20 cellular contexts compared by ENCODE assay signal in genomic region chr22:43707650-43708049, GRCh38.
DNase-seq lines count a peak whose midpoint lies in the region; ATAC-seq and TF ChIP-seq lines count a peak whose summit lies in the region.
"Had no signal": no experiment of that assay in that cellular context is flagged by ENCODE, and none has a peak within 500 bp of the region (broad histone marks: within the 10 kb centered on the region; RNA-seq: fewer than 3 reads in every experiment).

No MANE protein-coding gene starts in this region.

- CTCF ChIA-PET in MCF 10A (lab: Yijun Ruan, JAX) (no interaction called here), Panc1 (lab: Charles Lee) (no interaction called here)

- TF ChIP-seq POLR2A in breast epithelium (IDR thresholded peaks at IDR 0.05) = no peak

- H3K9me3 ChIP-seq in breast epithelium (peaks cover 16 to 21% of the 10 kb centered on the region in 2 donors), Panc1 (ENCODE audit: control insufficient read depth, insufficient read depth, low read depth, low read length) (no peaks in the 10 kb centered on the region)

- peaks cover 16% of the 10 kb centered on the region for H3K9me3 Mint-ChIP-seq in MCF 10A (ENCODE audit: unreplicated experiment)
- peaks cover 4 to 8% of the 10 kb centered on the region in 2 donors for H3K9me3 Mint-ChIP-seq in effector memory CD8-positive, alpha-beta T cell

- TF ChIP-seq CTCF in MCF 10A (IDR thresholded peaks at IDR 0.05; ENCODE audit: unreplicated experiment) (no peak), breast epithelium (IDR thresholded peaks at IDR 0.05) (no peak), Panc1 (IDR thresholded peaks at IDR 0.05) (no peak), epithelial cell of proximal tubule (conservative IDR thresholded peaks at IDR 0.05; ENCODE audit: low read depth, low read length) (no peak)

- no peaks in the 10 kb centered on the region for H3K36me3 Mint-ChIP-seq in MCF 10A (ENCODE audit: insufficient read depth, unreplicated experiment)
- H3K36me3 Mint-ChIP-seq in effector memory CD8-positive, alpha-beta T cell (ENCODE audit: insufficient read depth) = no peaks in the 10 kb centered on the region

- intact Hi-C loops in MCF 10A (cut with micrococcal nuclease) (no loop called here), breast epithelium (cut with DNase I; ENCODE audit: low total_unique reads) (no loop called here), Panc1 (cut with micrococcal nuclease; ENCODE audit: unreplicated experiment) (no loop called here)

- no peak overlapping the region for H3K4me3 Mint-ChIP-seq in MCF 10A (ENCODE audit: unreplicated experiment)
- no peak overlapping the region for H3K4me3 Mint-ChIP-seq in effector memory CD8-positive, alpha-beta T cell
- H3K4me3 Mint-ChIP-seq: activated naive CD4-positive, alpha-beta T cell treated with anti-CD3 and anti-CD28 coated beads, Interleukin-2, amount 50 U/mL, for 24 hours; B cell; CD8-positive, alpha-beta memory T cell; naive thymus-derived CD8-positive, alpha-beta T cell; stimulated activated naive CD8-positive, alpha-beta T cell treated with anti-CD3 and anti-CD28 coated beads, Interleukin-15, Interleukin-2, amounts not matched to agents 100 ng/mL and 50 ng/mL, for 24 hours had no signal

- no peak overlapping the region for H3K27ac Mint-ChIP-seq in MCF 10A (ENCODE audit: low read depth, unreplicated experiment)
- H3K27ac Mint-ChIP-seq in effector memory CD8-positive, alpha-beta T cell = no peak overlapping the region
- H3K27ac Mint-ChIP-seq: activated naive CD4-positive, alpha-beta T cell treated with anti-CD3 and anti-CD28 coated beads, Interleukin-2, amount 50 U/mL, for 24 hours; B cell; CD8-positive, alpha-beta memory T cell; naive thymus-derived CD8-positive, alpha-beta T cell; stimulated activated naive CD8-positive, alpha-beta T cell treated with anti-CD3 and anti-CD28 coated beads, Interleukin-15, Interleukin-2, amounts not matched to agents 100 ng/mL and 50 ng/mL, for 24 hours had no signal

- BruUV-seq in MCF 10A (replicated peaks; lab: Mats Ljungman, UMichigan) (no TSS peak), Panc1 (replicated peaks; lab: Mats Ljungman, UMichigan) (no TSS peak)

- no peak overlapping the region for H3K27ac ChIP-seq in breast epithelium
- no peak overlapping the region for H3K27ac ChIP-seq in Panc1 (ENCODE audit: low read length)

- H3K36me3 ChIP-seq in breast epithelium (no peaks in the 10 kb centered on the region), Panc1 (ENCODE audit: control insufficient read depth, insufficient read depth, low read length) (no peaks in the 10 kb centered on the region)

- POLR2A ChIA-PET in MCF 10A (lab: Yijun Ruan, JAX) (no interaction called here), Panc1 (lab: Charles Lee) (no interaction called here)

- H3K4me3 ChIP-seq in breast epithelium (no peak overlapping the region), Panc1 (ENCODE audit: low read depth in 2 of 2, low read length in 2 of 2) (no peak overlapping the region), epithelial cell of proximal tubule (ENCODE audit: low read depth, low read length) (no peak overlapping the region)

- DNase-seq in MCF 10A (ENCODE audit: unreplicated experiment) (peak; percentile 7), breast epithelium (ENCODE audit: low spot score in 2 of 2) (no peak), Panc1 (ENCODE audit: low read depth, low spot score) (peak; percentile 46), epithelial cell of proximal tubule (ENCODE audit: low read depth) (peak; percentile 6), DMS 273 treated with DMSO at 0.1 percent for 48 hours (lab: John Stamatoyannopoulos, UW) (no peak), NOMO-1 treated with DMSO at 0.1 percent for 48 hours (lab: John Stamatoyannopoulos, UW; ENCODE audit: unreplicated experiment) (no peak)
- no peak for DNase-seq in effector memory CD8-positive, alpha-beta T cell
- DNase-seq: activated CD4-positive, alpha-beta T cell treated with anti-CD3 and anti-CD28 coated beads, Interleukin-2, amount 50 U/mL, for 4 hours; CD8-positive, alpha-beta memory T cell; DMS79; Kasumi-1; naive thymus-derived CD8-positive, alpha-beta T cell; NCI-H2171; NCI-H524; occipital lobe; T-helper 1 cell had no signal

- no peaks in the 10 kb centered on the region for H3K27me3 ChIP-seq in breast epithelium
- no peaks in the 10 kb centered on the region for H3K27me3 ChIP-seq in Panc1 (ENCODE audit: control insufficient read depth, insufficient read depth, low read length)

- H3K4me1 ChIP-seq in breast epithelium (no peaks in the 10 kb centered on the region), Panc1 (ENCODE audit: control insufficient read depth, insufficient read depth, low read length) (no peaks in the 10 kb centered on the region)

- H3K4me1 Mint-ChIP-seq in MCF 10A (ENCODE audit: insufficient read depth, unreplicated experiment) = no peaks in the 10 kb centered on the region
- H3K4me1 Mint-ChIP-seq in effector memory CD8-positive, alpha-beta T cell (ENCODE audit: low read depth in 2 of 2) = no peaks in the 10 kb centered on the region
- H3K4me1 Mint-ChIP-seq: activated naive CD4-positive, alpha-beta T cell treated with anti-CD3 and anti-CD28 coated beads, Interleukin-2, amount 50 U/mL, for 24 hours; B cell; CD8-positive, alpha-beta memory T cell; naive thymus-derived CD8-positive, alpha-beta T cell had no signal

- peaks cover 53% of the 10 kb centered on the region for H3K27me3 Mint-ChIP-seq in MCF 10A (ENCODE audit: insufficient read depth, unreplicated experiment)
- H3K27me3 Mint-ChIP-seq in effector memory CD8-positive, alpha-beta T cell = peaks cover 32 to 42% of the 10 kb centered on the region in 2 donors

- ATAC-seq in Panc1 (peak; percentile 69; the same call in 1 of the 2 replicates), GM21381 (IDR thresholded peaks at IDR 0.05; ENCODE audit: unreplicated experiment) (no peak)
- ATAC-seq in effector memory CD8-positive, alpha-beta T cell (replicated peaks) = no peak
- ATAC-seq: naive thymus-derived CD8-positive, alpha-beta T cell had no signal

- in situ Hi-C loops in Panc1 (cut with HindIII; ENCODE audit: low pct_unique_long_range_greater_than_20kb, low sequenced_read_pairs) = no loop called here

Comparison
In these comparisons a context has a peak if more than half of its experiments do, and no peak if none do; other contexts are left out.
1. DNase-seq: peak in MCF 10A (single experiment), Panc1 (single experiment) and epithelial cell of proximal tubule (single experiment); none in breast epithelium (0 of 2), DMS 273 treated with DMSO at 0.1 percent for 48 hours (single experiment), effector memory CD8-positive, alpha-beta T cell (0 of 3) and NOMO-1 treated with DMSO at 0.1 percent for 48 hours (single experiment).